8 cellular contexts compared by ENCODE assay signal in the genomic region with DNA sequence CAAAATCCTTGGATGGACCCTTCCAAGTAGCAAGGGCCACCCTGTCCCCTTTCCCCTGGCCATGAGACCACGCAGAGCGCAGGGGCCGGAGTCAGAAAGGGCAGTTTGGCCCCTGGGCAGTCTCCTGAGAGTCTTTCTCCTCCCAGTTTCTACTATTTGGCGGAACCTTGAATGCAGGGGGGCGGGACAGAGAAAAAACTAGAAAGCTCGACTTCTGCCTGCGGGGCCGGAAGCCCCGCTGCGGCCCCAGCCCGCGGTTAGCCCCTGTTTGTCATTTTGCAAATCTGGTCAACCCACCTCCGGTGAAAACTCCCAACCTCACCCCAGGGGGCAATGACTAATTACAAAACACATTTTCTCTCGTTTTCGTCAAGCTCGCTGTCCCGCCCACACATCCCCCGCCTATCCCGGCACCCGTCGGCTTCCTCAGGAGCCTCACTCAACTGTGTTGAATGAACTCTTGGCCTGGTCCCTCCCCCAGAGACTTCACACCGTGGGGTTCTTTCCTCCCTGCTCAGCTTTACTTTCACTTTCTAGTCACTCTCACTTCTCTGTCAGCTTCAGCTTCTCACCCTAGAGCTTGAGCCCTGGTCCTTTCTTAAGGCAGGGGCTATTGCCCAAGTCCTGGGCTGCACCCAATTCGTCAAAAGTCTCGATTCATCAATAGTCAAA.
A peak's percentile ranks its signal among the peaks of the same experiment; 100 is the strongest.
DNase-seq lines count a peak whose midpoint lies in the region; ATAC-seq, FAIRE-seq and TF ChIP-seq lines count a peak whose summit lies in the region.

No MANE protein-coding gene starts in this region.

- peak; percentile 72 for DNase-seq in GM18507 (ENCODE audit: extremely low spot score, insufficient read length, low read depth)
- peak; percentile 57 for DNase-seq in NCI-H345 (lab: John Stamatoyannopoulos, UW)
- peak; percentile 97 for DNase-seq in activated CD4-positive, alpha-beta memory T cell treated with anti-CD3 and anti-CD28 coated beads, Interleukin-2, amount 10 ng/mL, durations not matched to agents 7 days and 5 days
- peak; percentile 81 for DNase-seq in ecto neural progenitor cell (ENCODE audit: low spot score)
- peak; percentile 90 for DNase-seq in medulla oblongata (ENCODE audit: extremely low spot score)
- peak; percentile 98 to 99 (median 99) for DNase-seq in stimulated activated CD4-positive, alpha-beta T cell treated with anti-CD3 and anti-CD28 coated beads, TNF-alpha, amount 100 ng/mL, for 48 hours (ENCODE audit: low read depth in 3 of 3)

- H3K4me3 Mint-ChIP-seq in activated CD4-positive, alpha-beta memory T cell treated with anti-CD3 and anti-CD28 coated beads, Interleukin-2, amount 10 ng/mL, durations not matched to agents 7 days and 5 days: peak overlapping the region; percentile 57

- peak overlapping the region; percentile 9 for H3K27ac ChIP-seq in 22Rv1

- H3K4me1 Mint-ChIP-seq in activated CD4-positive, alpha-beta memory T cell treated with anti-CD3 and anti-CD28 coated beads, Interleukin-2, amount 10 ng/mL, durations not matched to agents 7 days and 5 days: peaks cover 82% of the 10 kb centered on the region

- FAIRE-seq in GM18507 (lab: Jason Lieb, UNC): peak; percentile 98

- H3K27ac Mint-ChIP-seq in activated CD4-positive, alpha-beta memory T cell treated with anti-CD3 and anti-CD28 coated beads, Interleukin-2, amount 10 ng/mL, durations not matched to agents 7 days and 5 days: peak overlapping the region; percentile 92

- peak; percentile 73 for ATAC-seq in HG02943 (IDR thresholded peaks at IDR 0.05; ENCODE audit: low read depth, unreplicated experiment)

- peaks cover 43% of the 10 kb centered on the region for H3K27me3 Mint-ChIP-seq in activated CD4-positive, alpha-beta memory T cell treated with anti-CD3 and anti-CD28 coated beads, Interleukin-2, amount 10 ng/mL, durations not matched to agents 7 days and 5 days

- POLR2A ChIA-PET in activated CD4-positive, alpha-beta memory T cell treated with anti-CD3 and anti-CD28 coated beads, Interleukin-2, amount 10 ng/mL, durations not matched to agents 7 days and 5 days (lab: Charles Lee): interaction anchor here (0.7 to 3.5 kb wide), 32 partner anchors 9 to 150 kb away, joined by 3 to 69 read pairs (median 6); a partner anchor contains a TSS

- H3K9me3 Mint-ChIP-seq in activated CD4-positive, alpha-beta memory T cell treated with anti-CD3 and anti-CD28 coated beads, Interleukin-2, amount 10 ng/mL, durations not matched to agents 7 days and 5 days: no peaks in the 10 kb centered on the region

- CTCF ChIA-PET in activated CD4-positive, alpha-beta memory T cell treated with anti-CD3 and anti-CD28 coated beads, Interleukin-2, amount 10 ng/mL, durations not matched to agents 7 days and 5 days (lab: Charles Lee): interaction anchor here (0.6 to 3.1 kb wide), 31 partner anchors 7 to 342 kb away, joined by 3 to 19 read pairs (median 6); a partner anchor contains a TSS

- TF ChIP-seq CTCF in 22Rv1 (IDR thresholded peaks at IDR 0.05): no peak

- peaks cover 4% of the 10 kb centered on the region for H3K36me3 Mint-ChIP-seq in activated CD4-positive, alpha-beta memory T cell treated with anti-CD3 and anti-CD28 coated beads, Interleukin-2, amount 10 ng/mL, durations not matched to agents 7 days and 5 days (ENCODE audit: low read depth)

Comparison
In these comparisons a context has a peak if more than half of its experiments do, and no peak if none do; other contexts are left out.
1. Peak in every context shown above with its lines: DNase-seq, ATAC-seq and H3K27ac ChIP-seq.